ENCODE assay signal across 28 cellular contexts in the genomic region with DNA sequence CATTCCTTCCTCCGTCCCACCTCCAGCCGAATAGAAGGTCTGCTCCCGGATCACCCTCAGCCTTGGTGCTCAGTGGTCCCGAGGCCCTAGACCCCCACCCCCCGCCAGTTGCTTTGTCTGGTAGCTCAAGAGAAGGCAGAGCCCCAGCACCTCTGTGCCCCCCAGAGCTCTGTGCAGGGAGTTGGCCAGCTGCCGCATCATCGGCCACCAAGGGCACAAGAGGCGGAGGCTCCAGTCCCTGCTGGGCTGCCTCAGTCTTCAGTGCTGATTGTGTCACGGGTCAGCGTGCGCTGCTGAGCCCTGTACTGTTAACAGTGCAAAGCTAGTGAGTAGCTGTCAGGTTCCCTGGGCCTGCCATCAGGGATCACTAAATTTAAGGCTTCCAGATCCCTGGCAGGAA. TPM values are rescaled to one million over a fixed set of nuclear protein-coding genes. Genes with fewer than 3 reads are reported as not detected.
A peak's percentile ranks its signal among the peaks of the same experiment; 100 is the strongest.
DNase-seq lines count a peak whose midpoint lies in the region; ATAC-seq and TF ChIP-seq lines count a peak whose summit lies in the region.
"Had no signal": no experiment of that assay in that cellular context is flagged by ENCODE, and none has a peak within 500 bp of the region (broad histone marks: within the 10 kb centered on the region; RNA-seq: fewer than 3 reads in every experiment).

No MANE protein-coding gene starts in this region.

- H3K9me3 Mint-ChIP-seq in nephron progenitor cell = no peaks in the 10 kb centered on the region
- H3K9me3 Mint-ChIP-seq: CD8-positive, alpha-beta memory T cell had no signal

- H3K27ac ChIP-seq in C4-2B (peak overlapping the region; percentile 7), OCI-LY7 (ENCODE audit: low read depth, low read length, poor library complexity, severe bottlenecking) (no peak overlapping the region)
- H3K27ac ChIP-seq: 22Rv1; A549; BLaER1 treated with 17β-estradiol and CSF1 and Interleukin-3, amounts not matched to agents 10 nM and 100 nM had no signal

- CTCF ChIA-PET in OCI-LY7 (lab: Charles Lee; ENCODE audit: unreplicated experiment) = interaction anchor here (0.6 kb wide), 1 partner anchor 32 kb away, joined by 5 read pairs; no protein-coding TSS in a partner anchor

- TF ChIP-seq CTCF in C4-2B (conservative IDR thresholded peaks at IDR 0.05) (no peak), OCI-LY7 (conservative IDR thresholded peaks at IDR 0.05; ENCODE audit: low read length) (no peak), nephron progenitor cell (IDR thresholded peaks at IDR 0.05) (no peak)

- TSS peak; percentile 25 for BruUV-seq in OCI-LY7 (replicated peaks; lab: Mats Ljungman, UMichigan)

- peak; percentile 45 for ATAC-seq in sciatic nerve
- no peak for ATAC-seq in HG03025 (IDR thresholded peaks at IDR 0.05; ENCODE audit: low FRiP score, unreplicated experiment)
- no peak for ATAC-seq in GM21515 (IDR thresholded peaks at IDR 0.05; ENCODE audit: unreplicated experiment)
- ATAC-seq: A549, GM12878 had no signal

- POLR2A ChIA-PET in OCI-LY7 (lab: Charles Lee) = no interaction called here

- no peak overlapping the region for H3K4me2 ChIP-seq in OCI-LY7 (ENCODE audit: low read length)
- H3K4me2 ChIP-seq: A549; BLaER1 treated with 17β-estradiol and CSF1 and Interleukin-3, amounts not matched to agents 10 nM and 100 nM had no signal

- peaks cover 21% of the 10 kb centered on the region; the same call in 1 of the 2 replicates for H3K36me3 ChIP-seq in OCI-LY7 (ENCODE audit: insufficient read depth, low read length)

- peaks cover 23% of the 10 kb centered on the region for H3K36me3 Mint-ChIP-seq in nephron progenitor cell (ENCODE audit: low read depth)

- peak overlapping the region; percentile 24 for H3K27ac Mint-ChIP-seq in nephron progenitor cell
- H3K27ac Mint-ChIP-seq: B cell had no signal

- peaks cover 12% of the 10 kb centered on the region for H3K4me1 Mint-ChIP-seq in nephron progenitor cell
- H3K4me1 Mint-ChIP-seq: B cell; CD14-positive monocyte; CD4-positive, CD25-positive, alpha-beta regulatory T cell; CD8-positive, alpha-beta memory T cell had no signal

- no peaks in the 10 kb centered on the region for H3K4me1 ChIP-seq in OCI-LY7 (ENCODE audit: insufficient read depth, low read length, poor library complexity, severe bottlenecking)

- intact Hi-C loops in OCI-LY7 (cut with micrococcal nuclease; ENCODE audit: unreplicated experiment) (no loop called here), sciatic nerve (cut with DNase I) (loop anchor here (10.0 kb wide), 1 partner anchor 689 kb away; no protein-coding TSS in a partner anchor)

- H2AFZ ChIP-seq in OCI-LY7 (ENCODE audit: low read length) = no peak overlapping the region

- H3K9me3 ChIP-seq in OCI-LY7 (ENCODE audit: low read length) = no peaks in the 10 kb centered on the region
- H3K9me3 ChIP-seq: A549; BLaER1 treated with 17β-estradiol and CSF1 and Interleukin-3, amounts not matched to agents 10 nM and 100 nM had no signal

- DNase-seq in OCI-LY7 (ENCODE audit: low spot score) (no peak), nephron progenitor cell (peak; percentile 22), sciatic nerve (ENCODE audit: low spot score) (no peak)
- DNase-seq in activated effector memory CD4-positive, alpha-beta T cell treated with Interleukin-2 at 50 U/mL for 16 hours = no peak
- DNase-seq in effector CD4-positive, alpha-beta T cell = no peak
- DNase-seq: AML-193; CD4-positive, alpha-beta memory T cell; CD4-positive, CD25-positive, alpha-beta regulatory T cell; CD8-positive, alpha-beta memory T cell; COR-L47; DMS 273 treated with DMSO at 0.1 percent for 48 hours; DMS153; DMS53; DMS79; DND-41; EL; GDM1 had no signal

- H3K4me3 ChIP-seq in OCI-LY7 (ENCODE audit: low read depth, low read length, poor library complexity, severe bottlenecking) = no peak overlapping the region
- H3K4me3 ChIP-seq: A549; BLaER1 treated with 17β-estradiol and CSF1 and Interleukin-3, amounts not matched to agents 10 nM and 100 nM; GM12878 had no signal

- no peak overlapping the region for H3K4me3 Mint-ChIP-seq in nephron progenitor cell
- H3K4me3 Mint-ChIP-seq: B cell; CD14-positive monocyte; CD4-positive, alpha-beta memory T cell; CD4-positive, CD25-positive, alpha-beta regulatory T cell; CD8-positive, alpha-beta memory T cell had no signal

- no peaks in the 10 kb centered on the region for H3K9me2 ChIP-seq in OCI-LY7 (ENCODE audit: insufficient read depth, low read length)

- no peaks in the 10 kb centered on the region; the same call in 1 of the 2 replicates for H4K20me1 ChIP-seq in OCI-LY7 (ENCODE audit: insufficient read depth, low read length)
- H4K20me1 ChIP-seq: BLaER1 treated with 17β-estradiol and CSF1 and Interleukin-3, amounts not matched to agents 10 nM and 100 nM had no signal

- peaks cover 3% of the 10 kb centered on the region for H3K27me3 Mint-ChIP-seq in nephron progenitor cell (ENCODE audit: low read depth, poor library complexity)
- H3K27me3 Mint-ChIP-seq: B cell; CD4-positive, alpha-beta memory T cell; CD4-positive, CD25-positive, alpha-beta regulatory T cell; CD8-positive, alpha-beta memory T cell had no signal

- H3K79me2 ChIP-seq in OCI-LY7 (ENCODE audit: insufficient read depth, low read depth, low read length) = no peaks in the 10 kb centered on the region

RNA-seq across cellular contexts. Expression of a gene that starts 22.2 kb away (rescaled TPM):
- 46.4 and 62.6 TPM in 2 replicates for total RNA-seq in OCI-LY7 (2014; rRNA removed; shearing (Covaris generic))
- total RNA-seq in OCI-LY7 (2022) (54.3 and 60.4 TPM in 2 replicates), sciatic nerve (29.8 TPM)

RNA-seq across cellular contexts. Expression of a gene that starts 26.3 kb away (rescaled TPM):
- 5.1 and 6.3 TPM in 2 replicates for total RNA-seq in OCI-LY7 (2014; rRNA removed; shearing (Covaris generic))
- 11.8 and 13.3 TPM in 2 replicates for total RNA-seq in OCI-LY7 (2022)
- 17.1 TPM for total RNA-seq in sciatic nerve

RNA-seq across cellular contexts. Expression of a gene that starts 26.6 kb away (rescaled TPM):
- total RNA-seq in OCI-LY7 (2014; rRNA removed; shearing (Covaris generic)) = 34.8 and 56.2 TPM in 2 replicates
- total RNA-seq in OCI-LY7 (2022) (42.9 and 45.2 TPM in 2 replicates), sciatic nerve (22.8 TPM)

RNA-seq across cellular contexts. Expression of a gene that starts 43.0 kb away (rescaled TPM):
- total RNA-seq in OCI-LY7 (2014; rRNA removed; shearing (Covaris generic)) = 0.23 and 0.98 TPM in 2 replicates
- total RNA-seq in OCI-LY7 (2022) (1.4 and 2.0 TPM in 2 replicates), sciatic nerve (4.4 TPM)
- total RNA-seq: Daoy, G401 had no signal
